8 cellular contexts compared by ENCODE assay signal in genomic region chr1:41918450-41919043, GRCh38. TPM values are rescaled to one million over a fixed set of nuclear protein-coding genes. Genes with fewer than 3 reads are reported as not detected.
DNase-seq lines count a peak whose midpoint lies in the region; ATAC-seq and TF ChIP-seq lines count a peak whose summit lies in the region.

TSS of gene HIVEP3 (minus strand) at chr1:41918922.

- peaks cover 0 to 8% (median 0%) of the 10 kb centered on the region in 8 donors for H3K9me3 ChIP-seq in spleen

- peaks cover 18 to 57% (median 49%) of the 10 kb centered on the region in 6 donors for H3K4me1 ChIP-seq in spleen

- no peaks in the 10 kb centered on the region for H3K9me3 Mint-ChIP-seq in activated CD8-positive, alpha-beta memory T cell treated with anti-CD3 and anti-CD28 coated beads, Interleukin-2, amount 10 ng/mL, durations not matched to agents 7 days and 5 days (ENCODE audit: low read depth)
- H3K9me3 Mint-ChIP-seq in MCF 10A (ENCODE audit: unreplicated experiment) = no peaks in the 10 kb centered on the region

- H3K36me3 ChIP-seq in spleen = no peaks in the 10 kb centered on the region

- CTCF ChIA-PET in activated CD8-positive, alpha-beta memory T cell treated with anti-CD3 and anti-CD28 coated beads, Interleukin-2, amount 10 ng/mL, durations not matched to agents 7 days and 5 days (lab: Charles Lee) = interaction anchor here (1.0 to 8.2 kb wide), 5 partner anchors 9 to 235 kb away, joined by 3 to 107 read pairs (median 4); no protein-coding TSS in a partner anchor
- CTCF ChIA-PET in MCF 10A (lab: Yijun Ruan, JAX) = no interaction called here

- no TSS peak for BruUV-seq in MCF 10A (replicated peaks; lab: Mats Ljungman, UMichigan)

- 30 to 42% (median 39%) methylated on average over 15 of the region's 15 CpGs for whole genome bisulfite sequencing in spleen, 5 donors

- H3K27me3 Mint-ChIP-seq in activated CD8-positive, alpha-beta memory T cell treated with anti-CD3 and anti-CD28 coated beads, Interleukin-2, amount 10 ng/mL, durations not matched to agents 7 days and 5 days = no peaks in the 10 kb centered on the region
- H3K27me3 Mint-ChIP-seq in MCF 10A (ENCODE audit: insufficient read depth, unreplicated experiment) = peaks cover 14% of the 10 kb centered on the region

- POLR2A ChIA-PET in MCF 10A (lab: Yijun Ruan, JAX) = interaction anchor here (0.6 to 1.6 kb wide), 5 partner anchors 9 to 925 kb away, joined by 3 to 9 read pairs (median 3); no protein-coding TSS in a partner anchor

- H3K36me3 Mint-ChIP-seq in activated CD8-positive, alpha-beta memory T cell treated with anti-CD3 and anti-CD28 coated beads, Interleukin-2, amount 10 ng/mL, durations not matched to agents 7 days and 5 days = peaks cover 11% of the 10 kb centered on the region
- no peaks in the 10 kb centered on the region for H3K36me3 Mint-ChIP-seq in MCF 10A (ENCODE audit: insufficient read depth, unreplicated experiment)

- ATAC-seq in activated CD8-positive, alpha-beta memory T cell treated with anti-CD3 and anti-CD28 coated beads, Interleukin-2, amount 10 ng/mL, durations not matched to agents 7 days and 5 days = no peak

- H3K27ac Mint-ChIP-seq in activated CD8-positive, alpha-beta memory T cell treated with anti-CD3 and anti-CD28 coated beads, Interleukin-2, amount 10 ng/mL, durations not matched to agents 7 days and 5 days = peak within 1 kb of the TSS; percentile 98
- no peak within 1 kb of the TSS for H3K27ac Mint-ChIP-seq in MCF 10A (ENCODE audit: low read depth, unreplicated experiment)

- intact Hi-C loops in MCF 10A (cut with micrococcal nuclease) = no loop called here
- intact Hi-C loops in spleen (cut with DNase I; ENCODE audit: low total_unique reads) = no loop called here

- DNase-seq in activated CD8-positive, alpha-beta memory T cell treated with anti-CD3 and anti-CD28 coated beads, Interleukin-2, amount 10 ng/mL, durations not matched to agents 7 days and 5 days = no peak
- DNase-seq in activated CD8-positive, alpha-beta memory T cell treated with anti-CD3 and anti-CD28 coated beads, Interleukin-2, amount 50 U/mL, for 4 hours = no peak
- DNase-seq in NCI-H524 treated with DMSO at 0.1 percent for 48 hours (lab: John Stamatoyannopoulos, UW) (peak; percentile 42), MCF 10A (ENCODE audit: unreplicated experiment) (no peak), iris pigment epithelial cell (ENCODE audit: low read depth) (peak; percentile 38), spleen (no peak)
- no peak for DNase-seq in stimulated activated CD4-positive, alpha-beta T cell treated with anti-CD3 and anti-CD28 coated beads, Interleukin-15, amount 100 ng/mL, for 24 hours
- no peak for DNase-seq in activated CD4-positive, alpha-beta T cell treated with anti-CD3 and anti-CD28 coated beads for 1 hour

- TF ChIP-seq CTCF in MCF 10A (IDR thresholded peaks at IDR 0.05; ENCODE audit: unreplicated experiment) (no peak), spleen (IDR thresholded peaks at IDR 0.05 in 8 of 11, conservative IDR thresholded peaks at IDR 0.05 in 3 of 11) (peak in 2 of 11 experiments; percentile 5 to 6)

- peaks cover 69% of the 10 kb centered on the region for H3K4me1 Mint-ChIP-seq in activated CD8-positive, alpha-beta memory T cell treated with anti-CD3 and anti-CD28 coated beads, Interleukin-2, amount 10 ng/mL, durations not matched to agents 7 days and 5 days
- H3K4me1 Mint-ChIP-seq in MCF 10A (ENCODE audit: insufficient read depth, unreplicated experiment) = peaks cover 16% of the 10 kb centered on the region

- H3K27me3 ChIP-seq in spleen (replicated peaks in 1 of 7) = peaks cover 0 to 32% (median 3%) of the 10 kb centered on the region in 7 donors

- TF ChIP-seq POLR2A in spleen (IDR thresholded peaks at IDR 0.05) = no peak

- peak within 1 kb of the TSS in 6 of 8 donors; percentile 55 to 86 (median 68) for H3K27ac ChIP-seq in spleen

- peak within 1 kb of the TSS; percentile 98 for H3K4me3 Mint-ChIP-seq in activated CD8-positive, alpha-beta memory T cell treated with anti-CD3 and anti-CD28 coated beads, Interleukin-2, amount 10 ng/mL, durations not matched to agents 7 days and 5 days
- peak within 1 kb of the TSS; percentile 69 for H3K4me3 Mint-ChIP-seq in MCF 10A (ENCODE audit: unreplicated experiment)

- peak within 1 kb of the TSS; percentile 32 to 80 (median 48) for H3K4me3 ChIP-seq in spleen

RNA-seq across cellular contexts. Expression of gene HIVEP3, which starts in this region (rescaled TPM):
- total RNA-seq in activated CD8-positive, alpha-beta memory T cell treated with anti-CD3 and anti-CD28 coated beads, Interleukin-2, amount 10 ng/mL, durations not matched to agents 7 days and 5 days = 10 to 100 TPM; 15.1 to 18.1 TPM
- total RNA-seq in MCF 10A (2022) = 0.61 and 1.2 TPM in 2 replicates
- total RNA-seq in spleen = 10 to 100 TPM in 4 of 7 donors, 1 to 10 TPM in 3; 5.6 to 21.2 (median 11.0) TPM
- 1 to 10 TPM; 2.4 to 4.7 (median 2.5) TPM for polyA plus RNA-seq in spleen

Comparison
In these comparisons a context has a peak if more than half of its experiments do, and no peak if none do; other contexts are left out.
1. DNase-seq: peak in NCI-H524 treated with DMSO at 0.1 percent for 48 hours (single experiment) and iris pigment epithelial cell (single experiment); none in activated CD8-positive, alpha-beta memory T cell treated with anti-CD3 and anti-CD28 coated beads, Interleukin-2, amount 10 ng/mL, durations not matched to agents 7 days and 5 days (single experiment), activated CD8-positive, alpha-beta memory T cell treated with anti-CD3 and anti-CD28 coated beads, Interleukin-2, amount 50 U/mL, for 4 hours (single experiment), MCF 10A (single experiment), spleen (single experiment), stimulated activated CD4-positive, alpha-beta T cell treated with anti-CD3 and anti-CD28 coated beads, Interleukin-15, amount 100 ng/mL, for 24 hours (single experiment) and activated CD4-positive, alpha-beta T cell treated with anti-CD3 and anti-CD28 coated beads for 1 hour (single experiment).